Comparison of ENCODE assay signal across 19 cellular contexts in the genomic region with DNA sequence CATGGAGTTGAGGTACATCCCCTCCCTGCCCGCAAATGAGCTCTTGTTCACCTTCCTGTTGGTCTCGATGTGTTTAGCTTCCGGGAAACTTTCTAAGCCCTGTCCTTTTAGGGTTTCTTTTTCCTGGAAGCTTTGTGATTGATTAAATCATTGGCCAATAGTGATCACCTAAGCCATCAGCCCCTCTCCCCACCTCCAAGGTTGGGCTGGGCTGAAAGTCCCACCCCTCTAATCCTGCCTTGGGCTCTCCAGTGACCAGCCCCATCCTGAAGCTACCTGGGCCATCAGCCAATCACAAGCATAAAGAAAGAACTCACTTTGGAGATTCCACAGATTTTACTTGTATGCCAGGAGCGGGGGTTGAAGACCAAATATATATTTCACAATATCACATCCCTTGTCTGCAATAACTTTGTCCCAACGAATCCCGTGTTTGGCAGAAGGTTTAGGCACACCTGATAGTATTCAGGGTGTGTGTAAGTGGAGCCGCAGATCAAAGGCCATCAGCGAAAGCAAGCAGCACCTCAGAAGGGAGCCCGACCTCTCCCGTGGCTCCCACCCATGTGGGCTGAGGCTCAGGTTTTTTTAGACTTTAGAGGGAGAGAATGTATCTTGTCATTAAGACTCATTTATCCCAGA. TPM values are rescaled to one million over a fixed set of nuclear protein-coding genes. Genes with fewer than 3 reads are reported as not detected.
DNase-seq lines count a peak whose midpoint lies in the region; ATAC-seq, FAIRE-seq and TF ChIP-seq lines count a peak whose summit lies in the region.
"Had no signal": no experiment of that assay in that cellular context is flagged by ENCODE, and none has a peak within 500 bp of the region (broad histone marks: within the 10 kb centered on the region; RNA-seq: fewer than 3 reads in every experiment).

No MANE protein-coding gene starts in this region.

- TF ChIP-seq POLR2A in K562 (conservative IDR thresholded peaks at IDR 0.05), result no peak

- no peaks in the 10 kb centered on the region for H3K9me1 ChIP-seq in K562 (ENCODE audit: control insufficient read depth, insufficient read depth, low read length)

- peaks cover 67 to 83% of the 10 kb centered on the region in 2 experiments for H3K27me3 ChIP-seq in K562 (ENCODE audit: control insufficient read depth in 2 of 2, insufficient read depth in 2 of 2, low read length in 2 of 2)
- H3K27me3 ChIP-seq: SJSA1 had no signal

- H3K4me3 ChIP-seq in K562, result no peak overlapping the region
- H3K4me3 ChIP-seq: HAP-1, SJSA1 had no signal

- peaks cover 10% of the 10 kb centered on the region; the same call in 1 of the 2 replicates for H4K20me1 ChIP-seq in K562 (replicated peaks; ENCODE audit: control insufficient read depth, insufficient read depth, low read length)

- H3K9me3 ChIP-seq in K562 (replicated peaks; ENCODE audit: control insufficient read depth, insufficient read depth, low read depth, low read length), result no peaks in the 10 kb centered on the region
- H3K9me3 ChIP-seq: HAP-1, SJSA1 had no signal

- no peaks in the 10 kb centered on the region for H3K36me3 Mint-ChIP-seq in activated naive CD8-positive, alpha-beta T cell
- no peaks in the 10 kb centered on the region for H3K36me3 Mint-ChIP-seq in activated naive CD8-positive, alpha-beta T cell treated with anti-CD3 and anti-CD28 coated beads, Interleukin-2, amount 50 U/mL, for 24 hours (ENCODE audit: low read depth)

- H2AFZ ChIP-seq in K562 (ENCODE audit: low read depth, low read length), result no peak overlapping the region

- H3K79me2 ChIP-seq in K562 (ENCODE audit: control insufficient read depth, insufficient read depth, low read length), result no peaks in the 10 kb centered on the region

- H3K4me3 Mint-ChIP-seq in activated naive CD8-positive, alpha-beta T cell, result no peak overlapping the region
- H3K4me3 Mint-ChIP-seq in activated naive CD8-positive, alpha-beta T cell treated with anti-CD3 and anti-CD28 coated beads, Interleukin-2, amount 50 U/mL, for 24 hours, result no peak overlapping the region

- peaks cover 0 to 5% of the 10 kb centered on the region in 2 experiments; a peak in 2 of 5 replicates for H3K4me1 ChIP-seq in K562 (replicated peaks in 1 of 2; ENCODE audit: control insufficient read depth in 2 of 2, insufficient read depth in 2 of 2, low read length in 2 of 2)
- H3K4me1 ChIP-seq: HAP-1 had no signal

- H3K27me3 Mint-ChIP-seq in activated naive CD8-positive, alpha-beta T cell, result no peaks in the 10 kb centered on the region
- no peaks in the 10 kb centered on the region for H3K27me3 Mint-ChIP-seq in activated naive CD8-positive, alpha-beta T cell treated with anti-CD3 and anti-CD28 coated beads, Interleukin-2, amount 50 U/mL, for 24 hours

- WGBS in K562 (ENCODE audit: insufficient coverage, low coverage, missing lambda C conversion rate), result 7% methylated on average over 10 of the region's 10 CpGs

- H3K27ac ChIP-seq in K562 (ENCODE audit: extremely low read depth, low read depth, low read length), result no peak overlapping the region
- H3K27ac ChIP-seq: 22Rv1, SJSA1 had no signal

- no peak for FAIRE-seq in K562 (lab: Jason Lieb, UNC)

- POLR2A ChIA-PET in K562 (lab: Yijun Ruan, JAX), result interaction anchor here (0.7 kb wide), 2 partner anchors 80 to 194 kb away, joined by 3 read pairs; no protein-coding TSS in a partner anchor

- in situ Hi-C loops in K562 (cut with MboI), result loop anchor here (25.0 kb wide), 1 partner anchor 700 kb away; no protein-coding TSS in a partner anchor

- DNase-seq in activated naive CD8-positive, alpha-beta T cell treated with anti-CD3 and anti-CD28 coated beads, Interleukin-2, amount 50 U/mL, for 24 hours, result no peak
- no peak for DNase-seq in K562 (ENCODE audit: extremely low read depth in 1 of 4, low spot score in 3 of 4)
- DNase-seq in left lobe of liver (ENCODE audit: low spot score), result peak; percentile 84
- no peak for DNase-seq in NOMO-1 treated with DMSO at 0.1 percent for 48 hours (lab: John Stamatoyannopoulos, UW; ENCODE audit: unreplicated experiment)
- DNase-seq in NCI-H1105 (lab: John Stamatoyannopoulos, UW), result no peak
- no peak for DNase-seq in NCI-H2171 treated with DMSO at 0.1 percent for 48 hours (lab: John Stamatoyannopoulos, UW)
- DNase-seq: C1 segment of cervical spinal cord, DMS 273 treated with DMSO at 0.1 percent for 48 hours, NCI-H1417 treated with DMSO at 0.1 percent for 48 hours, NCI-H1930, NCI-H2171, NCI-H446 treated with DMSO at 0.1 percent for 48 hours, PC-3 had no signal

- H3K36me3 ChIP-seq in K562 (ENCODE audit: control insufficient read depth, insufficient read depth, low read length), result no peaks in the 10 kb centered on the region
- H3K36me3 ChIP-seq: HAP-1, SJSA1 had no signal

- intact Hi-C loops in K562 (cut with micrococcal nuclease), result no loop called here

- TF ChIP-seq RAD21 in K562 (CRISPR knock-in tag; conservative IDR thresholded peaks at IDR 0.05 in 1 of 2, IDR thresholded peaks at IDR 0.05 in 1 of 2), result no peak

- no peak for TF ChIP-seq EP300 in K562 (IDR thresholded peaks at IDR 0.05; ENCODE audit: low read length)

- peak overlapping the region; percentile 8 for H3K27ac Mint-ChIP-seq in activated naive CD8-positive, alpha-beta T cell
- no peak overlapping the region for H3K27ac Mint-ChIP-seq in activated naive CD8-positive, alpha-beta T cell treated with anti-CD3 and anti-CD28 coated beads, Interleukin-2, amount 50 U/mL, for 24 hours

- no peaks in the 10 kb centered on the region for H3K9me3 Mint-ChIP-seq in activated naive CD8-positive, alpha-beta T cell (ENCODE audit: low read depth)
- no peaks in the 10 kb centered on the region for H3K9me3 Mint-ChIP-seq in activated naive CD8-positive, alpha-beta T cell treated with anti-CD3 and anti-CD28 coated beads, Interleukin-2, amount 50 U/mL, for 24 hours

- H3K9ac ChIP-seq in K562 (ENCODE audit: insufficient read depth in 1 of 2, low read depth in 2 of 2, low read length in 2 of 2), result no peak overlapping the region

- CTCF ChIA-PET in K562 (lab: Yijun Ruan, JAX; ENCODE audit: low intra/inter-chr PET ratio), result no interaction called here

- TF ChIP-seq CTCF in K562 (IDR thresholded peaks at IDR 0.05 in 2 of 3, conservative IDR thresholded peaks at IDR 0.05 in 1 of 3; ENCODE audit: insufficient read depth in 2 of 3, low read depth in 1 of 3, low read length in 3 of 3), result no peak

- H3K4me2 ChIP-seq in K562 (ENCODE audit: insufficient read depth, low read length), result no peak overlapping the region

- BruUV-seq in K562 (replicated peaks; lab: Mats Ljungman, UMichigan), result no TSS peak

- peaks cover 2% of the 10 kb centered on the region for H3K4me1 Mint-ChIP-seq in activated naive CD8-positive, alpha-beta T cell (ENCODE audit: low read depth)
- peaks cover 1% of the 10 kb centered on the region for H3K4me1 Mint-ChIP-seq in activated naive CD8-positive, alpha-beta T cell treated with anti-CD3 and anti-CD28 coated beads, Interleukin-2, amount 50 U/mL, for 24 hours

- ATAC-seq in activated naive CD8-positive, alpha-beta T cell treated with anti-CD3 and anti-CD28 coated beads, Interleukin-2, amount 50 U/mL, for 24 hours, result no peak
- no peak for ATAC-seq in K562
- ATAC-seq in left lobe of liver, result peak; percentile 66
- no peak for ATAC-seq in GM19463 (IDR thresholded peaks at IDR 0.05; ENCODE audit: unreplicated experiment)
- ATAC-seq: PC-3 had no signal

TF ChIP-seq in K562, 482 proteins besides CTCF, POLR2A, EP300 and RAD21 (continues in another document):
- peak; percentile 82 for TF ChIP-seq CEBPB (tag; IDR thresholded peaks at IDR 0.05)
- no peak for TF ChIP-seq CEBPG (CRISPR knock-in tag; IDR thresholded peaks at IDR 0.05)
- TF ChIP-seq CEBPG (tag; conservative IDR thresholded peaks at IDR 0.05 in 1 of 2, IDR thresholded peaks at IDR 0.05 in 1 of 2), result peak in 1 of 2 experiments; percentile 40; a peak in 1 of 4 replicates
- no peak for TF ChIP-seq E2F8 (IDR thresholded peaks at IDR 0.05; ENCODE audit: low read depth, partially characterized antibody)

RNA-seq across cellular contexts. Expression of gene ROPN1L, which starts 20.3 kb away (rescaled TPM):
- total RNA-seq in K562 (2011; cell fraction: chromatin; rRNA removed; ENCODE audit: low replicate concordance), result 0.92 and 1.7 TPM in 2 replicates
- total RNA-seq in K562 (2011; cell fraction: nucleolus; rRNA removed), result 1.4 and 2.0 TPM in 2 replicates
- total RNA-seq in K562 (2011; cell fraction: nucleoplasm; rRNA removed), result 1.3 and 1.9 TPM in 2 replicates
- 0.73 TPM in 1 of 2 replicates, not detected in the other for total RNA-seq in K562 (2014; rRNA removed)
- 0.19 TPM in 1 of 2 replicates, not detected in the other for total RNA-seq in K562 (2014; rRNA removed; fragmentation: Illumina TruSeq; extraction: Trizol)
- total RNA-seq in K562 (2015; rRNA removed; fragmentation: Illumina TruSeq; extraction: Trizol), result 0.23 TPM in 1 of 2 replicates, not detected in the other
- 0.31 and 0.36 TPM in 2 replicates for total RNA-seq in K562 (2021)
- polyA plus RNA-seq in K562 (2011; rRNA removed), result 0.32 and 0.85 TPM in 2 replicates
- polyA plus RNA-seq in K562 (2011; cell fraction: cytosol; rRNA removed), result 0.41 and 1.2 TPM in 2 replicates
- polyA plus RNA-seq in K562 (2011; cell fraction: nucleus; rRNA removed), result 0.55 and 1.6 TPM in 2 replicates
- polyA plus RNA-seq in K562 (2012), result 0.40 and 2.4 TPM in 2 replicates
- 0.21 and 0.30 TPM in 2 replicates for polyA plus RNA-seq in K562 (2014; fragmentation: Illumina TruSeq; extraction: Trizol)
- under 1 TPM; 0.04 to 0.13 TPM for polyA plus RNA-seq in K562 (2014; fragmentation: Nextera tagmentation; extraction: Ambion mirVana)
- 0.28 and 0.84 TPM in 2 replicates for polyA plus RNA-seq in K562 (2014; rRNA removed)
- 0.35 TPM in 1 of 2 replicates, not detected in the other for polyA minus RNA-seq in K562 (2011; rRNA and poly(A)+ RNA removed)
- 0.86 TPM in 1 of 2 replicates, not detected in the other for polyA minus RNA-seq in K562 (2011; cell fraction: cytosol; rRNA and poly(A)+ RNA removed)
- 0.89 and 1.5 TPM in 2 replicates for polyA minus RNA-seq in K562 (2011; cell fraction: nucleus; rRNA and poly(A)+ RNA removed)
- total RNA-seq in left lobe of liver, result 0.35 TPM
- total RNA-seq: HT1080 had no signal
